Comparison of ENCODE assay signal across 8 cellular contexts in the genomic region with DNA sequence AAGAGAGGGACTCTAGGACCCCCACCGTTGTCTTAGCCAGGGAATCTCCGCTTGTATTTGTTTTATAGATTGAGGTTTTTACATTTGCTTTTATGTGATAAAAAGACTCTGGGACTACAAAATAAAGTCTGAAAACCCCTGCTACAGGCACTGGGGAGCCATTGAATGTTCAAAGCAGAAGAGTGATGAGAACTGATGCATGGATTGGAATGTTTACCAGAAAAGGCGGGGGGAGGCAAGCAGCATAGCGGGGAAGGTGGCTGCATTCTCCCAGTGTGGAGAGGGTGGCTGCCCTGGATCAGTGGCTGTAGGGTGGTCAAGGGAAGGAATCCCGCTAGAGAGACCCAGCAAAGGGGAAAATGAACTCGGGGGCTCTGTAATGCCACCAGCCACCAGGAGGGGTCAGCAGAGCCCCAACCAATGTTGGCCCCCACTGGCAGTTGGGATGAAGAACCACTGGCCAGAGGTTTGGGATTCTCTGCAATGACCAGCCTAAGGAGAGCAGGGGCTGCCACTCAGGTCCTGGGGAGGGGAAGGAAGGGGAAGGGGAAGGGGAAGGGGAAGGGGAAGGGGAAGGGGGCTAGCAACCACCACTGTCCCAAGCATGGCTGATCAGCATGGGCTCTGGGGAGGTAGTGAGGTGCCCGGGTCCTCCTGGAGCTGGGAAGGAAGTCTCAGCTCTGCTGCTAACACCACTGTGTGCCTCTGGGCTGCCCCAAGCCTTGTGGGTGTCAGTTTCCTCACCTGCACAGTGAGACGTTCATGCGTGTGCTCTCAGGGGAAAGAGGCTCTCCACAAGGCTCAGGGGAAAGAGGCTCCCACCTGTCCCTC. TPM values are rescaled to one million over a fixed set of nuclear protein-coding genes. Genes with fewer than 3 reads are reported as not detected.
DNase-seq lines count a peak whose midpoint lies in the region; ATAC-seq, FAIRE-seq and TF ChIP-seq lines count a peak whose summit lies in the region.

No MANE protein-coding gene starts in this region.

- no peak for TF ChIP-seq POLR2A in Peyer's patch (IDR thresholded peaks at IDR 0.05)

- H3K4me1 ChIP-seq in Peyer's patch: peaks cover 0 to 30% (median 2%) of the 10 kb centered on the region in 4 donors

- TF ChIP-seq CTCF in AG10803 (conservative IDR thresholded peaks at IDR 0.05; ENCODE audit: low read length): peak; percentile 82
- peak; percentile 90 to 97 (median 95) for TF ChIP-seq CTCF in Peyer's patch (IDR thresholded peaks at IDR 0.05)

- H3K9me3 ChIP-seq in Peyer's patch: no peaks in the 10 kb centered on the region

- ATAC-seq in GM18858 (IDR thresholded peaks at IDR 0.05; ENCODE audit: unreplicated experiment): no peak

- FAIRE-seq in GM18507 (lab: Jason Lieb, UNC): peak; percentile 77

- DNase-seq in AG10803 (ENCODE audit: low read depth) (peak; percentile 28), GM18507 (ENCODE audit: extremely low spot score, insufficient read length, low read depth) (peak; percentile 69), Peyer's patch (peak; percentile 46 to 80 (median 79)), globus pallidus (ENCODE audit: low spot score) (peak; percentile 45), putamen (ENCODE audit: low spot score) (peak; percentile 36), NCI-H2029 treated with DMSO at 0.1 percent for 48 hours (lab: John Stamatoyannopoulos, UW) (no peak)
- peak; percentile 86 for DNase-seq in activated effector memory CD4-positive, alpha-beta T cell treated with anti-CD3 and anti-CD28 coated beads, Interleukin-2, amount 50 U/mL, for 16 hours

- H3K4me3 ChIP-seq in AG10803 (ENCODE audit: low read length) (no peak overlapping the region), Peyer's patch (no peak overlapping the region)

- H3K36me3 ChIP-seq in Peyer's patch: no peaks in the 10 kb centered on the region

- no peaks in the 10 kb centered on the region for H3K27me3 ChIP-seq in Peyer's patch

- no peak overlapping the region for H3K27ac ChIP-seq in Peyer's patch

RNA-seq across cellular contexts. Expression of a gene that starts 19.2 kb away (rescaled TPM):
- total RNA-seq in Peyer's patch: 100 to 1,000 TPM in 1 of 4 donors, 10 to 100 TPM in 3; 49.5 to 116 (median 59.8) TPM

RNA-seq across cellular contexts. Expression of a gene that starts 40.0 kb away (rescaled TPM):
- total RNA-seq in Peyer's patch: 100 to 1,000 TPM in 1 of 4 donors, 10 to 100 TPM in 3; 18.2 to 201 (median 58.3) TPM

RNA-seq across cellular contexts. Expression of a gene that starts 46.3 kb away (rescaled TPM):
- total RNA-seq in Peyer's patch: not detected
